ENCODE assay signal across 17 cellular contexts in genomic region chr17:34006126-34006525, GRCh38.
"Had no signal": no experiment of that assay in that cellular context is flagged by ENCODE, and none has a peak within 500 bp of the region (broad histone marks: within the 10 kb centered on the region; RNA-seq: fewer than 3 reads in every experiment).

No MANE protein-coding gene starts in this region.

- H3K36me3 ChIP-seq: colonic mucosa, lower lobe of right lung, spleen, tibial nerve, upper lobe of right lung had no signal

- DNase-seq: colonic mucosa; dermis blood vessel endothelial cell; foreskin keratinocyte; hippocampal formation; lower lobe of right lung; mesendoderm; naive B cell; psoas muscle; spleen; stimulated activated CD4-positive, alpha-beta T cell treated with anti-CD3 and anti-CD28 coated beads, Interleukin-15, amount 100 ng/mL, for 24 hours; stimulated activated CD4-positive, alpha-beta T cell treated with anti-CD3 and anti-CD28 coated beads, Interleukin-1b, Interleukin-23, amount 100 ng/mL, for 48 hours; stimulated activated CD4-positive, alpha-beta T cell treated with anti-CD3 and anti-CD28 coated beads, Interleukin-4, amount 100 ng/mL, for 24 hours; testis; upper lobe of right lung had no signal

- ATAC-seq: foreskin keratinocyte; lower lobe of right lung; psoas muscle; sciatic nerve; stimulated activated memory B cell treated with anti-CD40 and anti-IgM and Interleukin-4, amounts not matched to agents 10 μg/mL and 1 μg/mL and 100 μg/mL, for 72 hours; upper lobe of right lung had no signal

- H3K4me1 ChIP-seq: colonic mucosa, foreskin keratinocyte, lower lobe of right lung, psoas muscle, spleen, testis, tibial nerve, upper lobe of right lung had no signal

- H3K9me3 ChIP-seq: colonic mucosa, lower lobe of right lung, psoas muscle, testis, upper lobe of right lung had no signal

- H3K4me3 ChIP-seq: colonic mucosa, lower lobe of right lung, psoas muscle, spleen, testis, tibial nerve, upper lobe of right lung had no signal

- H3K27me3 ChIP-seq: colonic mucosa, foreskin keratinocyte, testis, tibial nerve, upper lobe of right lung had no signal

- H3K27ac ChIP-seq: colonic mucosa, foreskin keratinocyte, lower lobe of right lung, psoas muscle, spleen, testis, tibial nerve, upper lobe of right lung had no signal
